ENCODE assay signal across 9 cellular contexts in genomic region chr6:139881728-139882211, GRCh38.
DNase-seq lines count a peak whose midpoint lies in the region; ATAC-seq and TF ChIP-seq lines count a peak whose summit lies in the region.
"Had no signal": no experiment of that assay in that cellular context is flagged by ENCODE, and none has a peak within 500 bp of the region (broad histone marks: within the 10 kb centered on the region; RNA-seq: fewer than 3 reads in every experiment).

No MANE protein-coding gene starts in this region.

- CTCF ChIA-PET in naive thymus-derived CD4-positive, alpha-beta T cell (lab: Charles Lee) = interaction anchor here (2.0 kb wide), 1 partner anchor 13 kb away, joined by 4 read pairs; no protein-coding TSS in a partner anchor

- peaks cover 0 to 19% (median 13%) of the 10 kb centered on the region in 5 donors for H3K27me3 Mint-ChIP-seq in naive thymus-derived CD4-positive, alpha-beta T cell

- peak; percentile 66 for TF ChIP-seq CTCF in RWPE2 (IDR thresholded peaks at IDR 0.05; ENCODE audit: poor library complexity, severe bottlenecking)

- no peaks in the 10 kb centered on the region for H3K36me3 Mint-ChIP-seq in naive thymus-derived CD4-positive, alpha-beta T cell

- peak overlapping the region; percentile 44 for H3K27ac ChIP-seq in HUES64 (ENCODE audit: low read depth, low read length)
- H3K27ac ChIP-seq in RWPE2 (ENCODE audit: poor library complexity, severe bottlenecking) = no peak overlapping the region
- H3K27ac ChIP-seq in naive thymus-derived CD4-positive, alpha-beta T cell (ENCODE audit: low read depth, low read length) = no peak overlapping the region
- H3K27ac ChIP-seq: neutrophil had no signal

- H3K9me3 ChIP-seq in HUES64 (ENCODE audit: insufficient read depth, low read depth, low read length) = no peaks in the 10 kb centered on the region
- no peaks in the 10 kb centered on the region for H3K9me3 ChIP-seq in RWPE2 (ENCODE audit: severe bottlenecking)
- no peaks in the 10 kb centered on the region for H3K9me3 ChIP-seq in naive thymus-derived CD4-positive, alpha-beta T cell (ENCODE audit: control insufficient read depth in 2 of 3, low read length in 3 of 3)
- H3K9me3 ChIP-seq: neutrophil had no signal

- no peak overlapping the region for H3K4me3 ChIP-seq in HUES64 (ENCODE audit: low read length)
- no peak overlapping the region for H3K4me3 ChIP-seq in RWPE2 (ENCODE audit: severe bottlenecking)
- no peak overlapping the region for H3K4me3 ChIP-seq in naive thymus-derived CD4-positive, alpha-beta T cell (ENCODE audit: low read length)

- peak; percentile 83 for ATAC-seq in GM21723 (IDR thresholded peaks at IDR 0.05; ENCODE audit: unreplicated experiment)
- peak; percentile 61 for ATAC-seq in RWPE2 (ENCODE audit: low read depth)
- ATAC-seq in naive thymus-derived CD4-positive, alpha-beta T cell = peak; percentile 58

- intact Hi-C loops in naive thymus-derived CD4-positive, alpha-beta T cell (cut with micrococcal nuclease) = loop anchor here (1.0 to 5.0 kb wide), 3 partner anchors 509 to 1681 kb away; partner anchors contain the start of gene CITED2 (in 2 of the 2)

- 46% methylated on average over 2 of the region's 2 CpGs for WGBS in HUES64

- H3K9me3 Mint-ChIP-seq in naive thymus-derived CD4-positive, alpha-beta T cell = no peaks in the 10 kb centered on the region

- TF ChIP-seq POLR2A in erythroblast (IDR thresholded peaks at IDR 0.05; ENCODE audit: low read length) = no peak

- DNase-seq in stimulated activated CD4-positive, alpha-beta T cell treated with anti-CD3 and anti-CD28 coated beads, Interleukin-15, amount 100 ng/mL, for 24 hours = peak; percentile 29
- DNase-seq in stimulated activated CD4-positive, alpha-beta T cell treated with anti-CD3 and anti-CD28 coated beads, Interleukin-12 subunit alpha, Interleukin-12 subunit beta, amount 100 ng/mL, for 4 hours = no peak
- DNase-seq in RWPE2 (ENCODE audit: low spot score) (no peak), erythroblast (lab: John Stamatoyannopoulos, UW) (peak; percentile 41 to 56)
- peak in 5 of 9 donors; percentile 7 to 20 (median 14) for DNase-seq in naive thymus-derived CD4-positive, alpha-beta T cell
- DNase-seq in effector CD4-positive, alpha-beta T cell = no peak

- H3K36me3 ChIP-seq in HUES64 (ENCODE audit: insufficient read depth, low read length) (no peaks in the 10 kb centered on the region), RWPE2 (ENCODE audit: low read depth) (no peaks in the 10 kb centered on the region)
- H3K36me3 ChIP-seq in naive thymus-derived CD4-positive, alpha-beta T cell (ENCODE audit: control insufficient read depth in 2 of 3, insufficient read depth in 3 of 3, low read length in 3 of 3) = no peaks in the 10 kb centered on the region
- H3K36me3 ChIP-seq: neutrophil had no signal

- peaks cover 61% of the 10 kb centered on the region for H3K4me1 ChIP-seq in HUES64 (ENCODE audit: insufficient read depth, low read length)
- peaks cover 9% of the 10 kb centered on the region for H3K4me1 ChIP-seq in RWPE2 (ENCODE audit: insufficient read depth, poor library complexity, severe bottlenecking)
- no peaks in the 10 kb centered on the region for H3K4me1 ChIP-seq in naive thymus-derived CD4-positive, alpha-beta T cell (ENCODE audit: control insufficient read depth in 2 of 2, insufficient read depth in 2 of 2, low read length in 2 of 2)

- H3K4me1 Mint-ChIP-seq in naive thymus-derived CD4-positive, alpha-beta T cell = peaks cover 0 to 12% (median 2%) of the 10 kb centered on the region in 7 donors

- peak overlapping the region in 1 of 9 donors; percentile 22 for H3K27ac Mint-ChIP-seq in naive thymus-derived CD4-positive, alpha-beta T cell

- peak overlapping the region in 3 of 10 donors; percentile 11 to 41 (median 34) for H3K4me3 Mint-ChIP-seq in naive thymus-derived CD4-positive, alpha-beta T cell

- no peak overlapping the region; the same call in 1 of the 2 replicates for H3K9ac ChIP-seq in HUES64 (ENCODE audit: low read depth, low read length)

- POLR2A ChIA-PET in naive thymus-derived CD4-positive, alpha-beta T cell (lab: Charles Lee) = no interaction called here

- H3K27me3 ChIP-seq in HUES64 (ENCODE audit: insufficient read depth, low read length) (no peaks in the 10 kb centered on the region), RWPE2 (ENCODE audit: insufficient read depth, poor library complexity, severe bottlenecking) (no peaks in the 10 kb centered on the region)
- no peaks in the 10 kb centered on the region for H3K27me3 ChIP-seq in naive thymus-derived CD4-positive, alpha-beta T cell (ENCODE audit: control insufficient read depth in 2 of 2, insufficient read depth in 2 of 2, low read length in 2 of 2)
- H3K27me3 ChIP-seq: neutrophil had no signal

Comparison
In these comparisons a context has a peak if more than half of its experiments do, and no peak if none do; other contexts are left out.
1. DNase-seq: peak in stimulated activated CD4-positive, alpha-beta T cell treated with anti-CD3 and anti-CD28 coated beads, Interleukin-15, amount 100 ng/mL, for 24 hours (single experiment), erythroblast (2 of 2) and naive thymus-derived CD4-positive, alpha-beta T cell (5 of 9); none in stimulated activated CD4-positive, alpha-beta T cell treated with anti-CD3 and anti-CD28 coated beads, Interleukin-12 subunit alpha, Interleukin-12 subunit beta, amount 100 ng/mL, for 4 hours (single experiment), RWPE2 (single experiment) and effector CD4-positive, alpha-beta T cell (single experiment).
2. Peak in every context shown above with its lines, with median percentiles within 50 percentile points of each other: ATAC-seq.